Comparison of ENCODE assay signal across 1 cellular context in genomic region chr13:21979156-21979819, GRCh38.
TF ChIP-seq lines count a peak whose summit lies in the region.

No MANE protein-coding gene starts in this region.

TF ChIP-seq in HEK293, 187 proteins besides CTCF, POLR2A, EP300 and RAD21 (continued from another document):
- TF ChIP-seq REST (tag by site-specific recombination; IDR thresholded peaks at IDR 0.05) (no peak), ZNF830 (tag by site-specific recombination; IDR thresholded peaks at IDR 0.05; ENCODE audit: low read depth) (no peak)
TF ChIP-seq in HEK293: peak in this region for 7.
